In the genomic region with DNA sequence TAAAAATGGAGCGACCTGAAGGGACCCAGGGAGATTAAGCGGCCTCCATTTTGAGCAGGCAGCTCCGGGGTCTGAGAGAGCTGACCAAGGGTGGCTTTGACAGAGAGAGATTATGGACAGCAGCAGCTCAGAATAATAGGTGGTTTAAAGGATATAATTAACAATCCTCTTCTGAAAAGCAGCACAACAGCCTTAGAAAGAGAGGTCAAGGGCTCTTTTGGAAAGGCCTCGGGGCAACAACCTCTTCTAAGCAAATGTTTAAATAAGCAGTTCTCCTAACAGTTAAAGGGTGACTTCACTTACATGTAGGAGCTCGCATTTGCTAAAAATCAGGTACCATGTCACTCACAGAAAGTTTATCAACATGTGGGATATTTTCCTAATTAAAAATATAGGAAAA, we compare ENCODE assay signal across 16 cellular contexts.
DNase-seq lines count a peak whose midpoint lies in the region; ATAC-seq, FAIRE-seq and TF ChIP-seq lines count a peak whose summit lies in the region.
"Had no signal": no experiment of that assay in that cellular context is flagged by ENCODE, and none has a peak within 500 bp of the region (broad histone marks: within the 10 kb centered on the region; RNA-seq: fewer than 3 reads in every experiment).

No MANE protein-coding gene starts in this region.

- H3K27ac Mint-ChIP-seq in GM23338, result no peak overlapping the region

- H3K9me3 Mint-ChIP-seq in GM23338, result no peaks in the 10 kb centered on the region

- H3K27ac ChIP-seq in 22Rv1 (peak overlapping the region; percentile 80), GM23338 (ENCODE audit: low read depth) (no peak overlapping the region), SJSA1 (peak overlapping the region; percentile 33), HepG2 (ENCODE audit: extremely low read length, insufficient read depth, low read length) (no peak overlapping the region), right atrium auricular region (no peak overlapping the region)
- H3K27ac ChIP-seq: lower lobe of right lung, upper lobe of left lung had no signal

- POLR2A ChIA-PET in HepG2 (lab: Yijun Ruan, JAX), result no interaction called here

- TF ChIP-seq EP300 in HepG2 (IDR thresholded peaks at IDR 0.05; ENCODE audit: low read depth in 2 of 2, low read length in 2 of 2) (no peak), HepG2 (CRISPR knock-in tag; IDR thresholded peaks at IDR 0.05; ENCODE audit: borderline replicate concordance) (no peak)

- H3K4me3 ChIP-seq in GM23338 (no peak overlapping the region), SJSA1 (no peak overlapping the region), HepG2 (replicated peaks in 1 of 3; ENCODE audit: insufficient read depth in 1 of 3, low read depth in 2 of 3, low read length in 3 of 3) (0 out of 6 replicates have a peak overlapping the region, but pooled peaks of 1 of the 3 experiments have one; percentile 15), right atrium auricular region (no peak overlapping the region)
- H3K4me3 ChIP-seq: lower lobe of right lung, upper lobe of left lung had no signal

- peaks cover 11% of the 10 kb centered on the region; the same call in 2 of the 3 replicates for H3K4me1 Mint-ChIP-seq in GM23338

- CTCF ChIA-PET in HepG2 (lab: Yijun Ruan, JAX; ENCODE audit: low intra/inter-chr PET ratio, low total read pairs), result no interaction called here

- TF ChIP-seq POLR2A in HepG2 (IDR thresholded peaks at IDR 0.05; ENCODE audit: insufficient read depth in 1 of 2, low read depth in 2 of 2, low read length in 2 of 2), result no peak

- intact Hi-C loops in HepG2 (cut with micrococcal nuclease; ENCODE audit: unreplicated experiment), result no loop called here
- intact Hi-C loops in posterior cingulate gyrus (cut with DNase I), result no loop called here

- H3K9me3 ChIP-seq in SJSA1 (replicated peaks) (no peaks in the 10 kb centered on the region), HepG2 (ENCODE audit: low read length) (no peaks in the 10 kb centered on the region), right atrium auricular region (no peaks in the 10 kb centered on the region)
- H3K9me3 ChIP-seq: lower lobe of right lung, upper lobe of left lung had no signal

- no peak overlapping the region for H3K4me3 Mint-ChIP-seq in GM23338
- H3K4me3 Mint-ChIP-seq: nephron progenitor cell had no signal

- H3K9me2 ChIP-seq in GM23338 (ENCODE audit: insufficient read depth), result 0 out of 2 replicates have a peak, but pooled peaks cover 4% of the 10 kb centered on the region

- H3K79me2 ChIP-seq in GM23338 (replicated peaks; ENCODE audit: insufficient read depth), result no peaks in the 10 kb centered on the region
- H3K79me2 ChIP-seq in HepG2 (ENCODE audit: insufficient read depth, low read length), result no peaks in the 10 kb centered on the region

- H3K4me2 ChIP-seq in GM23338, result no peak overlapping the region
- peak overlapping the region; percentile 50 for H3K4me2 ChIP-seq in HepG2 (ENCODE audit: low read depth, low read length)

- TF ChIP-seq CTCF in 22Rv1 (IDR thresholded peaks at IDR 0.05) (no peak), GM23338 (conservative IDR thresholded peaks at IDR 0.05; ENCODE audit: low read depth in 2 of 2) (no peak), HepG2 (CRISPR knock-in tag; IDR thresholded peaks at IDR 0.05) (no peak), right atrium auricular region (IDR thresholded peaks at IDR 0.05) (no peak)

- BruUV-seq in HepG2 (replicated peaks; lab: Mats Ljungman, UMichigan), result no TSS peak

- DNase-seq in GM23338 (ENCODE audit: low spot score) (no peak), SJSA1 (ENCODE audit: low read depth in 1 of 2, low spot score in 2 of 2) (no peak), HepG2 (ENCODE audit: low spot score) (no peak), KBM-7 (no peak), T1000 (lab: John Stamatoyannopoulos, UW) (no peak), posterior cingulate gyrus (no peak), right atrium auricular region (ENCODE audit: low spot score) (no peak)
- DNase-seq: activated naive CD4-positive, alpha-beta T cell; lower lobe of right lung; MM.1S; nephron progenitor cell; stimulated activated CD4-positive, alpha-beta T cell treated with anti-CD3 and anti-CD28 coated beads, Interleukin-2, amount 100 ng/mL, for 48 hours; upper lobe of left lung had no signal

- H3F3A ChIP-seq in GM23338 (replicated peaks; ENCODE audit: low read depth), result no peaks in the 10 kb centered on the region

- ATAC-seq in GM23338, result no peak
- no peak for ATAC-seq in HepG2
- ATAC-seq: lower lobe of right lung, Panc1, sciatic nerve had no signal

- no peaks in the 10 kb centered on the region for H3K36me3 Mint-ChIP-seq in GM23338 (ENCODE audit: low read depth)

- H4K20me1 ChIP-seq in GM23338 (replicated peaks; ENCODE audit: insufficient read depth) (no peaks in the 10 kb centered on the region), HepG2 (ENCODE audit: insufficient read depth, low read length) (no peaks in the 10 kb centered on the region)

- WGBS in HepG2 (ENCODE audit: low lambda C conversion rate), result 5% methylated on average over 5 of the region's 5 CpGs

- in situ Hi-C loops in HepG2 (cut with HindIII; ENCODE audit: extremely low pct_ligation_motif_present, low pct_unique_long_range_greater_than_20kb), result no loop called here
- in situ Hi-C loops in KBM-7 (cut with MboI; ENCODE audit: low pct_unique_long_range_greater_than_20kb, low sequenced_read_pairs), result no loop called here

- H3K36me3 ChIP-seq in GM23338 (ENCODE audit: insufficient read depth) (no peaks in the 10 kb centered on the region; the same call in 1 of the 2 replicates), SJSA1 (peaks cover 11% of the 10 kb centered on the region; the same call in 1 of the 2 replicates), HepG2 (replicated peaks in 1 of 2; ENCODE audit: control insufficient read depth in 1 of 2, insufficient read depth in 2 of 2, low read length in 2 of 2) (no peaks in the 10 kb centered on the region), right atrium auricular region (no peaks in the 10 kb centered on the region)
- H3K36me3 ChIP-seq: lower lobe of right lung, upper lobe of left lung had no signal

- H3K27me3 ChIP-seq in GM23338 (ENCODE audit: insufficient read depth) (no peaks in the 10 kb centered on the region), SJSA1 (replicated peaks) (no peaks in the 10 kb centered on the region), HepG2 (ENCODE audit: control insufficient read depth in 1 of 2, insufficient read depth in 2 of 2, low read length in 2 of 2) (no peaks in the 10 kb centered on the region; a peak in 1 of 5 replicates), right atrium auricular region (no peaks in the 10 kb centered on the region)
- H3K27me3 ChIP-seq: upper lobe of left lung had no signal

- H3K27me3 Mint-ChIP-seq in GM23338 (ENCODE audit: insufficient read depth, low read depth, poor library complexity), result peaks cover 5% of the 10 kb centered on the region

- H3K9ac ChIP-seq in HepG2 (ENCODE audit: insufficient read depth, low read depth, low read length), result peak overlapping the region; percentile 17; the same call in 1 of the 2 replicates

- no peak for FAIRE-seq in HepG2 (lab: Jason Lieb, UNC)

- peaks cover 9% of the 10 kb centered on the region; the same call in 1 of the 2 replicates for H3K4me1 ChIP-seq in GM23338 (ENCODE audit: insufficient read depth)
- H3K4me1 ChIP-seq in SJSA1 (replicated peaks), result peaks cover 31% of the 10 kb centered on the region
- H3K4me1 ChIP-seq in HepG2 (ENCODE audit: insufficient read depth, low read length), result peaks cover 16% of the 10 kb centered on the region
- H3K4me1 ChIP-seq in right atrium auricular region, result no peaks in the 10 kb centered on the region
- H3K4me1 ChIP-seq: lower lobe of right lung had no signal

- peak overlapping the region; percentile 81; the same call in 1 of the 2 replicates for H2AFZ ChIP-seq in GM23338
- H2AFZ ChIP-seq in HepG2 (ENCODE audit: low read length), result peak overlapping the region; percentile 44

- TF ChIP-seq RAD21 in HepG2 (CRISPR knock-in tag; IDR thresholded peaks at IDR 0.05), result no peak

TF ChIP-seq in HepG2, 621 proteins besides CTCF, POLR2A, EP300 and RAD21 (continues in another document):
- TF ChIP-seq, protein P1, sequence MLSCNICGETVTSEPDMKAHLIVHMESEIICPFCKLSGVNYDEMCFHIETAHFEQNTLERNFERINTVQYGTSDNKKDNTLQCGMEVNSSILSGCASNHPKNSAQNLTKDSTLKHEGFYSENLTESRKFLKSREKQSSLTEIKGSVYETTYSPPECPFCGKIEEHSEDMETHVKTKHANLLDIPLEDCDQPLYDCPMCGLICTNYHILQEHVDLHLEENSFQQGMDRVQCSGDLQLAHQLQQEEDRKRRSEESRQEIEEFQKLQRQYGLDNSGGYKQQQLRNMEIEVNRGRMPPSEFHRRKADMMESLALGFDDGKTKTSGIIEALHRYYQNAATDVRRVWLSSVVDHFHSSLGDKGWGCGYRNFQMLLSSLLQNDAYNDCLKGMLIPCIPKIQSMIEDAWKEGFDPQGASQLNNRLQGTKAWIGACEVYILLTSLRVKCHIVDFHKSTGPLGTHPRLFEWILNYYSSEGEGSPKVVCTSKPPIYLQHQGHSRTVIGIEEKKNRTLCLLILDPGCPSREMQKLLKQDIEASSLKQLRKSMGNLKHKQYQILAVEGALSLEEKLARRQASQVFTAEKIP (CRISPR knock-in tag; IDR thresholded peaks at IDR 0.05; ENCODE audit: borderline replicate concordance), result no peak
- no peak for TF ChIP-seq ZNF788 (CRISPR knock-in tag; IDR thresholded peaks at IDR 0.05; ENCODE audit: borderline replicate concordance)

Comparison
In these comparisons a context has a peak if more than half of its experiments do, and no peak if none do; other contexts are left out.
1. H3K27ac ChIP-seq: peak in 22Rv1 (single experiment) and SJSA1 (single experiment); none in GM23338 (single experiment), HepG2 (single experiment) and right atrium auricular region (0 of 2).